Comparison of ENCODE assay signal across 8 cellular contexts in the genomic region with DNA sequence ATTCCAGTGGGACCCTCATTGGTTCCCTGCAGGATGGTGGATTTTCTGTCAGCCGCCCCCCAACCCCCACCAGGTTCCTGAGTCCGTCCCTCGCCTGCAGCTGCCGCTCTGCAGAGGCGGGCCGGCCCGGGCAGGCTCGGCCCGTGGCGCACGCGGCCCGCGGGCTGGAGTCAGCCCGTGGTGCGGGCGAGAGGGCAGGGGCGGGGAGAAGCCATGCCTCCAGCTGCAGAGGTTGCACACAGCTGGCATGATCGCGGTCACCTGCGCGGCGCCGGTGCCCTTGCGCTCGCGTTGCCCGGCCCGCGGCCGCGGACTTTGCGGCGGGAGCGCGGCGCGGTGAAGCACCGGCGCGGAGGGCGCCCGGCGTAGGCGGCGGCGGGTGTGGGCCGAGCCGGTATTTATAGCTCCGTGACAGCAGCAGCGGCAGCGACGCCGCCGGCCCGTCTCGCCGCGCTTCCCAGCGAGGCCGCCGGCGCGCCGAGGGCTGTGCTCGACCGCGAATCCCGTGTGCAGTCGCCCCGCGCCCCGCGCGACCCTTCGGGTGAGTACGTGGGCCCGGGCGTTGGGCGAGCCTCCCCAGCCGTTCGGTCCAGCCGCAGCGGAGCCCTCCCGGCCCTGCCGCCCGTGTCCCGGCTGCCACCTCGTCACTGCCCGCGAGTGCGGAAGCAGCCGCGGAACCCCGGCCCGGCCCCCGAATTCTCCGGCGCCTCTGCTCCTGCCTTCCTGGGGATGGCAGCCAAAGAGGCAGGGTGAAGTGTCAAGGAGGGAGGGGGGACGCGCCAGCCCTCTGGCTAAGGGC. TPM values are rescaled to one million over a fixed set of nuclear protein-coding genes. Genes with fewer than 3 reads are reported as not detected.
DNase-seq lines count a peak whose midpoint lies in the region; ATAC-seq and TF ChIP-seq lines count a peak whose summit lies in the region.

A gene (plus strand): TSS at position 426 of the 799 bp plus-strand sequence.

- no peaks in the 10 kb centered on the region for H3K27me3 ChIP-seq in esophagus (ENCODE audit: control insufficient read depth in 1 of 2, insufficient read depth in 2 of 2, low read length in 2 of 2)

- peak within 1 kb of the TSS; percentile 86 for H3K4me3 Mint-ChIP-seq in stimulated activated memory B cell treated with anti-CD40 and anti-IgM and Interleukin-4, amounts not matched to agents 10 μg/mL and 1 μg/mL and 100 μg/mL, for 72 hours

- H3K27ac Mint-ChIP-seq in stimulated activated memory B cell treated with anti-CD40 and anti-IgM and Interleukin-4, amounts not matched to agents 10 μg/mL and 1 μg/mL and 100 μg/mL, for 72 hours: peak within 1 kb of the TSS; percentile 90

- H3K27ac ChIP-seq in esophagus (ENCODE audit: low read depth in 2 of 2, low read length in 1 of 2): peak within 1 kb of the TSS; percentile 96 to 97

- H3K9me3 ChIP-seq in esophagus (ENCODE audit: control insufficient read depth in 2 of 2, insufficient read depth in 1 of 2, low read depth in 1 of 2, low read length in 1 of 2): no peaks in the 10 kb centered on the region

- H3K27me3 Mint-ChIP-seq in stimulated activated memory B cell treated with anti-CD40 and anti-IgM and Interleukin-4, amounts not matched to agents 10 μg/mL and 1 μg/mL and 100 μg/mL, for 72 hours: no peaks in the 10 kb centered on the region

- no peaks in the 10 kb centered on the region for H3K36me3 Mint-ChIP-seq in stimulated activated memory B cell treated with anti-CD40 and anti-IgM and Interleukin-4, amounts not matched to agents 10 μg/mL and 1 μg/mL and 100 μg/mL, for 72 hours

- 0 to 1% methylated on average over 85 to 101 of the region's 101 CpGs for WGBS in esophagus, 2 donors

- peak; percentile 63 for ATAC-seq in GM18870 (IDR thresholded peaks at IDR 0.05; ENCODE audit: unreplicated experiment)
- ATAC-seq in HG03095 (IDR thresholded peaks at IDR 0.05; ENCODE audit: unreplicated experiment): peak; percentile 74
- peak; percentile 87 for ATAC-seq in stimulated activated memory B cell treated with anti-CD40 and anti-IgM and Interleukin-4, amounts not matched to agents 10 μg/mL and 1 μg/mL and 100 μg/mL, for 72 hours

- H3K4me3 ChIP-seq in AG09309 (ENCODE audit: control insufficient read depth, low read depth, low read length) (peak within 1 kb of the TSS; percentile 70), esophagus (ENCODE audit: low read depth in 1 of 2, low read length in 2 of 2) (peak within 1 kb of the TSS; percentile 84 to 97)

- peaks cover 17% of the 10 kb centered on the region for H3K4me1 Mint-ChIP-seq in stimulated activated memory B cell treated with anti-CD40 and anti-IgM and Interleukin-4, amounts not matched to agents 10 μg/mL and 1 μg/mL and 100 μg/mL, for 72 hours

- no peak for TF ChIP-seq CTCF in AG09309 (IDR thresholded peaks at IDR 0.05; ENCODE audit: control insufficient read depth, insufficient read depth, low read depth, low read length, missing control alignments)

- peaks cover 0 to 3% of the 10 kb centered on the region in 2 donors for H3K4me1 ChIP-seq in esophagus (ENCODE audit: control insufficient read depth in 2 of 2, insufficient read depth in 2 of 2, low read length in 1 of 2)

- H3K36me3 ChIP-seq in esophagus (ENCODE audit: control insufficient read depth in 2 of 2, insufficient read depth in 2 of 2, low read length in 1 of 2): no peaks in the 10 kb centered on the region

- H3K9me3 Mint-ChIP-seq in stimulated activated memory B cell treated with anti-CD40 and anti-IgM and Interleukin-4, amounts not matched to agents 10 μg/mL and 1 μg/mL and 100 μg/mL, for 72 hours: no peaks in the 10 kb centered on the region

- no peak for DNase-seq in AG09309 (ENCODE audit: low read depth)
- peak; percentile 31 to 52 for DNase-seq in NOMO-1 (lab: John Stamatoyannopoulos, UW; ENCODE audit: unreplicated experiment in 2 of 2)
- DNase-seq in activated T-cell treated with anti-CD3 and anti-CD28 coated beads, Interleukin-2, amount 50 U/mL, for 1 hour: peak; percentile 72
- DNase-seq in myocyte (ENCODE audit: low read depth): peak; percentile 75

RNA-seq across cellular contexts. Expression of the gene that starts here (rescaled TPM):
- polyA plus RNA-seq in esophagus: 1 to 10 TPM; 5.2 to 6.6 TPM
- total RNA-seq in myocyte: 23.4 and 25.6 TPM in 2 replicates
- polyA plus RNA-seq in myocyte (2012): 9.6 TPM
